15 cellular contexts compared by ENCODE assay signal in genomic region chr1:53265581-53265980, GRCh38. TPM values are rescaled to one million over a fixed set of nuclear protein-coding genes. Genes with fewer than 3 reads are reported as not detected.
DNase-seq lines count a peak whose midpoint lies in the region; ATAC-seq and TF ChIP-seq lines count a peak whose summit lies in the region.
"Had no signal": no experiment of that assay in that cellular context is flagged by ENCODE, and none has a peak within 500 bp of the region (broad histone marks: within the 10 kb centered on the region; RNA-seq: fewer than 3 reads in every experiment).

No MANE protein-coding gene starts in this region.

- TF ChIP-seq CTCF in endothelial cell (IDR thresholded peaks at IDR 0.05; ENCODE audit: unreplicated experiment) (no peak), spleen (IDR thresholded peaks at IDR 0.05 in 8 of 11, conservative IDR thresholded peaks at IDR 0.05 in 3 of 11) (no peak)

- intact Hi-C loops in spleen (cut with DNase I; ENCODE audit: low total_unique reads): no loop called here

- DNase-seq in AG20443 (ENCODE audit: low spot score) (peak; percentile 36), LHCN-M2 (ENCODE audit: low read depth) (peak; percentile 36), endothelial cell (ENCODE audit: low spot score) (no peak), spleen (peak; percentile 30)
- DNase-seq in effector CD8-positive, alpha-beta T cell (lab: John Stamatoyannopoulos, UW): no peak
- DNase-seq: BE2C; CD4-positive, alpha-beta memory T cell; DMS79; GOT3; H9; KG1 had no signal

- peaks cover 0 to 77% (median 16%) of the 10 kb centered on the region in 6 donors for H3K36me3 ChIP-seq in spleen

- no peak overlapping the region for H3K27ac ChIP-seq in spleen
- H3K27ac ChIP-seq: C4-2B had no signal

- H3K4me1 Mint-ChIP-seq in endothelial cell (ENCODE audit: unreplicated experiment): peaks cover 8% of the 10 kb centered on the region
- H3K4me1 Mint-ChIP-seq: CD4-positive, alpha-beta memory T cell; H9 had no signal

- H3K9me3 ChIP-seq in spleen: no peaks in the 10 kb centered on the region
- H3K9me3 ChIP-seq: BE2C had no signal

- H3K36me3 Mint-ChIP-seq in endothelial cell (ENCODE audit: low read depth, unreplicated experiment): peaks cover 23% of the 10 kb centered on the region

- no peaks in the 10 kb centered on the region for H3K4me1 ChIP-seq in spleen
- H3K4me1 ChIP-seq: BE2C had no signal

- WGBS in spleen, 5 donors: 92 to 100% (median 97%) methylated on average over 4 of the region's 4 CpGs

- no peak overlapping the region for H3K27ac Mint-ChIP-seq in endothelial cell (ENCODE audit: unreplicated experiment)
- H3K27ac Mint-ChIP-seq: IgD-negative memory B cell had no signal

- no peak for TF ChIP-seq POLR2A in spleen (IDR thresholded peaks at IDR 0.05)

- H3K4me3 Mint-ChIP-seq in endothelial cell (ENCODE audit: unreplicated experiment): peak overlapping the region; percentile 8
- H3K4me3 Mint-ChIP-seq: CD4-positive, alpha-beta memory T cell; H9; IgD-negative memory B cell had no signal

- peaks cover 6% of the 10 kb centered on the region for H3K27me3 Mint-ChIP-seq in endothelial cell (ENCODE audit: unreplicated experiment)
- H3K27me3 Mint-ChIP-seq: CD4-positive, alpha-beta memory T cell; IgD-negative memory B cell had no signal

- no peak overlapping the region for H3K4me3 ChIP-seq in spleen

- H3K27me3 ChIP-seq in spleen (replicated peaks in 1 of 7): no peaks in the 10 kb centered on the region
- H3K27me3 ChIP-seq: BE2C had no signal

- H3K9me3 Mint-ChIP-seq in endothelial cell (ENCODE audit: unreplicated experiment): no peaks in the 10 kb centered on the region
- H3K9me3 Mint-ChIP-seq: CD4-positive, alpha-beta memory T cell; H9; IgD-negative memory B cell had no signal

- ATAC-seq in HG03280 (IDR thresholded peaks at IDR 0.05; ENCODE audit: unreplicated experiment): no peak
- ATAC-seq in HG03457 (IDR thresholded peaks at IDR 0.05; ENCODE audit: unreplicated experiment): no peak

RNA-seq across cellular contexts. Expression of gene MAGOH, which starts 27.3 kb away (rescaled TPM):
- total RNA-seq in LHCN-M2 (2014; rRNA removed) (31.7 and 36.5 TPM in 2 replicates), endothelial cell (ENCODE audit: unreplicated experiment) (57.3 TPM), spleen (10 to 100 TPM; 26.5 to 39.7 (median 34.1) TPM)
- polyA plus RNA-seq in LHCN-M2 (2012): 70.6 TPM
- polyA plus RNA-seq in spleen: 100 to 1,000 TPM in 2 of 3 donors, 10 to 100 TPM in 1; 83.9 to 105 (median 104) TPM

RNA-seq across cellular contexts. Expression of gene CZIB, which starts 45.1 kb away (rescaled TPM):
- 46.1 and 47.7 TPM in 2 replicates for total RNA-seq in LHCN-M2 (2014; rRNA removed)
- 65.6 TPM for polyA plus RNA-seq in LHCN-M2 (2012)
- total RNA-seq in endothelial cell (ENCODE audit: unreplicated experiment): 65.0 TPM
- 10 to 100 TPM; 35.3 to 49.9 (median 45.2) TPM for total RNA-seq in spleen
- polyA plus RNA-seq in spleen: 10 to 100 TPM; 63.7 to 71.8 (median 71.7) TPM

Comparison
In these comparisons a context has a peak if more than half of its experiments do, and no peak if none do; other contexts are left out.
1. DNase-seq: peak in AG20443 (single experiment), LHCN-M2 (single experiment) and spleen (single experiment); none in endothelial cell (single experiment) and effector CD8-positive, alpha-beta T cell (single experiment).